19 cellular contexts compared by ENCODE assay signal in the genomic region with DNA sequence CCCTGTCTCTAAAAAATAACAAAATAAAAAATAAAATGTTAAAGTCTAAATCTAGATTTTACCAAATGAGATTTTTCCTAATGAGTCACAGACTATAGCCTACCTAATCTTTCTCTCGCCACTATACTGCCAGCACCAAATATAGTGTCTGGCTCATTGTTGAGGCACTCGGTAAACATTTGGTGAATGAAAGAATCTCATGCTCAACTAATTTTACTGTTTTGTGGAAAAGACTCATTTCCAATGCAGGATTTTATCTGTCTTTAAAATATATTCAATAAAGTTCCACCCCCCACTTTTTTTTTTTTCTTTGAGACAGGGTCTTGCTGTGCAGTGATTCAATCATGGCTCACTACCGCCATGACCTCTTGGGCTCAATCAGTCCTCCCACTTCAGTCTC.
"Had no signal": no experiment of that assay in that cellular context is flagged by ENCODE, and none has a peak within 500 bp of the region (broad histone marks: within the 10 kb centered on the region; RNA-seq: fewer than 3 reads in every experiment).

No MANE protein-coding gene starts in this region.

- DNase-seq: activated CD4-positive, alpha-beta T cell treated with anti-CD3 and anti-CD28 coated beads for 48 hours; activated CD8-positive, alpha-beta memory T cell treated with anti-CD3 and anti-CD28 coated beads, Interleukin-2, amount 50 U/mL, for 4 hours; activated CD8-positive, alpha-beta T cell treated with anti-CD3 and anti-CD28 coated beads for 36 hours; activated effector memory CD4-positive, alpha-beta T cell treated with anti-CD3 and anti-CD28 coated beads, Interleukin-2, amount 50 U/mL, for 16 hours; activated T-cell treated with anti-CD3 and anti-CD28 coated beads, Interleukin-2, amount 50 U/mL, for 48 hours; dermis blood vessel endothelial cell; effector memory CD8-positive, alpha-beta T cell; gastrocnemius medialis; heart right ventricle; left colon; lower lobe of right lung; nephron progenitor cell; occipital lobe; right lobe of liver; stimulated activated naive CD8-positive, alpha-beta T cell treated with anti-CD3 and anti-CD28 coated beads, Interleukin-15, amount 100 ng/mL, for 72 hours; T-helper 17 cell had no signal

- H3K27ac ChIP-seq: breast epithelium, gastrocnemius medialis, lower lobe of right lung, right lobe of liver had no signal

- H3K4me3 ChIP-seq: breast epithelium, gastrocnemius medialis, heart right ventricle, lower lobe of right lung, right lobe of liver had no signal

- ATAC-seq: activated CD8-positive, alpha-beta T cell treated with anti-CD3 and anti-CD28 coated beads for 36 hours; activated naive CD4-positive, alpha-beta T cell treated with anti-CD3 and anti-CD28 coated beads, Interleukin-2, amount 50 U/mL, for 72 hours; effector memory CD8-positive, alpha-beta T cell; gastrocnemius medialis; heart right ventricle; left colon; lower lobe of right lung; right lobe of liver; stimulated activated naive CD8-positive, alpha-beta T cell treated with anti-CD3 and anti-CD28 coated beads, Interleukin-15, amount 100 ng/mL, for 72 hours; T-helper 17 cell; WTC11 had no signal

- H3K27me3 ChIP-seq: gastrocnemius medialis, right lobe of liver had no signal

- H3K36me3 ChIP-seq: breast epithelium had no signal

- H3K4me1 ChIP-seq: breast epithelium, lower lobe of right lung, right lobe of liver had no signal

- H3K9me3 ChIP-seq: breast epithelium, gastrocnemius medialis, heart right ventricle, lower lobe of right lung, right lobe of liver had no signal
